In the genomic region with DNA sequence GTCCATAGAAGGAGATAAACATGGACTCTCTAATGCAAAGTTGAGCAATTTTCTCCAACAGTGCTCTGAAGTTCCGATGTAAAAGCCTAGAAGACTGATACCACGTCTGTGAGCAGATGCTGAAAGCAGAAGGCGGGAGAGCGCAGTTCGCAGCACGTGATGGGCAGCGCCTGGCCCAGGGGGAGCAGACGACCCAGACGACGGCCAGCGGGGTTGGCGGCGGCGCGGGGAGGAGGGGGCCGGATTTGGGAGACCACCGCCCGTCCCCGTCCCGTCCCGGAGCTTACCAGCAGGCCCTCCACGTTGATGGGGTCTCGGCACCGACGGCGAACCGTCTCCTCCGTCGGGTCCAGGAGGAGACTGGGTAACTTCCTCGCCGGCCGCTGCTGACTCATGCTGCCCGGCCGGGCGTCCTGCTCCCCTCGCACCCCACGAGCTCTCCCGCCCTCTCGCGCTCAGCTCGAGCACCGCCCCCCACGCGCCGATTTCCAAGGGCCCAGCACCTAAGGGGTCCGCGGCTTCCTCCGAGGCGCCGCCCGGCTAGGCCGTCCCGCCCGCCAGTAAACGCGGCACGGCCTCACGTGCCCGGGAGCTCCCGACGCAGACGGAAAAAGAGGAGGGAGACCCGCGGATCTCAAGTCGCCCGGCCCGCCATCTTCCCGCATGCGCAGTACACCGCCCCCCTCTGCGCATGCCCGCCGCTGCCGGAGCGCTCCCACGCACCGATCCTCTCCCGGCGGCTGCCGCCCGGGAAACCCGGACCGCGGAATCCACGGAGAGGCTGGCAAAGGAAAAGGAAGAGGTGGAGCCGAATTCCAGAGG, we compare ENCODE assay signal across 1 cellular context.
A peak's percentile ranks its signal among the peaks of the same experiment; 100 is the strongest.
TF ChIP-seq lines count a peak whose summit lies in the region.

A gene with protein sequence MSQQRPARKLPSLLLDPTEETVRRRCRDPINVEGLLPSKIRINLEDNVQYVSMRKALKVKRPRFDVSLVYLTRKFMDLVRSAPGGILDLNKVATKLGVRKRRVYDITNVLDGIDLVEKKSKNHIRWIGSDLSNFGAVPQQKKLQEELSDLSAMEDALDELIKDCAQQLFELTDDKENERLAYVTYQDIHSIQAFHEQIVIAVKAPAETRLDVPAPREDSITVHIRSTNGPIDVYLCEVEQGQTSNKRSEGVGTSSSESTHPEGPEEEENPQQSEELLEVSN (minus strand): TSS at position 677 of the 822 bp plus-strand sequence. CDS start 282 bp downstream, at position 395.

TF ChIP-seq in K562, 482 proteins besides CTCF, POLR2A, EP300 and RAD21 (continued from another document and continues in another):
- TF ChIP-seq, protein P1, sequence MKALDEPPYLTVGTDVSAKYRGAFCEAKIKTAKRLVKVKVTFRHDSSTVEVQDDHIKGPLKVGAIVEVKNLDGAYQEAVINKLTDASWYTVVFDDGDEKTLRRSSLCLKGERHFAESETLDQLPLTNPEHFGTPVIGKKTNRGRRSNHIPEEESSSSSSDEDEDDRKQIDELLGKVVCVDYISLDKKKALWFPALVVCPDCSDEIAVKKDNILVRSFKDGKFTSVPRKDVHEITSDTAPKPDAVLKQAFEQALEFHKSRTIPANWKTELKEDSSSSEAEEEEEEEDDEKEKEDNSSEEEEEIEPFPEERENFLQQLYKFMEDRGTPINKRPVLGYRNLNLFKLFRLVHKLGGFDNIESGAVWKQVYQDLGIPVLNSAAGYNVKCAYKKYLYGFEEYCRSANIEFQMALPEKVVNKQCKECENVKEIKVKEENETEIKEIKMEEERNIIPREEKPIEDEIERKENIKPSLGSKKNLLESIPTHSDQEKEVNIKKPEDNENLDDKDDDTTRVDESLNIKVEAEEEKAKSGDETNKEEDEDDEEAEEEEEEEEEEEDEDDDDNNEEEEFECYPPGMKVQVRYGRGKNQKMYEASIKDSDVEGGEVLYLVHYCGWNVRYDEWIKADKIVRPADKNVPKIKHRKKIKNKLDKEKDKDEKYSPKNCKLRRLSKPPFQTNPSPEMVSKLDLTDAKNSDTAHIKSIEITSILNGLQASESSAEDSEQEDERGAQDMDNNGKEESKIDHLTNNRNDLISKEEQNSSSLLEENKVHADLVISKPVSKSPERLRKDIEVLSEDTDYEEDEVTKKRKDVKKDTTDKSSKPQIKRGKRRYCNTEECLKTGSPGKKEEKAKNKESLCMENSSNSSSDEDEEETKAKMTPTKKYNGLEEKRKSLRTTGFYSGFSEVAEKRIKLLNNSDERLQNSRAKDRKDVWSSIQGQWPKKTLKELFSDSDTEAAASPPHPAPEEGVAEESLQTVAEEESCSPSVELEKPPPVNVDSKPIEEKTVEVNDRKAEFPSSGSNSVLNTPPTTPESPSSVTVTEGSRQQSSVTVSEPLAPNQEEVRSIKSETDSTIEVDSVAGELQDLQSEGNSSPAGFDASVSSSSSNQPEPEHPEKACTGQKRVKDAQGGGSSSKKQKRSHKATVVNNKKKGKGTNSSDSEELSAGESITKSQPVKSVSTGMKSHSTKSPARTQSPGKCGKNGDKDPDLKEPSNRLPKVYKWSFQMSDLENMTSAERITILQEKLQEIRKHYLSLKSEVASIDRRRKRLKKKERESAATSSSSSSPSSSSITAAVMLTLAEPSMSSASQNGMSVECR (CRISPR knock-in tag; IDR thresholded peaks at IDR 0.05), result peak; percentile 97
- TF ChIP-seq MTA1 (IDR thresholded peaks at IDR 0.05; ENCODE audit: borderline replicate concordance) (no peak; the same call in 1 of the 2 replicates), PHF8 (IDR thresholded peaks at IDR 0.05; ENCODE audit: borderline replicate concordance, low read length) (peak; percentile 67; the same call in 1 of the 2 replicates), ZNF384 (IDR thresholded peaks at IDR 0.05; ENCODE audit: low read depth, low read length) (peak; percentile 54), SUPT5H (IDR thresholded peaks at IDR 0.05) (peak; percentile 63; the same call in 1 of the 2 replicates), FUS (optimal IDR thresholded peaks at IDR 0.05; ENCODE audit: low read depth, low read length) (no peak), ZNF695 (CRISPR knock-in tag; IDR thresholded peaks at IDR 0.05) (no peak), ZNF23 (CRISPR knock-in tag; IDR thresholded peaks at IDR 0.05) (0 out of 2 replicates have a peak, but pooled peaks have one; percentile 38), STAT5B (CRISPR knock-in tag; IDR thresholded peaks at IDR 0.05) (no peak), BCL6 (CRISPR knock-in tag; IDR thresholded peaks at IDR 0.05) (no peak), PRPF4 (IDR thresholded peaks at IDR 0.05; ENCODE audit: insufficient read depth, low read depth, low read length, poor library complexity, severe bottlenecking) (no peak), ZNF316 (IDR thresholded peaks at IDR 0.05) (peak; percentile 90)
- TF ChIP-seq, protein P2, sequence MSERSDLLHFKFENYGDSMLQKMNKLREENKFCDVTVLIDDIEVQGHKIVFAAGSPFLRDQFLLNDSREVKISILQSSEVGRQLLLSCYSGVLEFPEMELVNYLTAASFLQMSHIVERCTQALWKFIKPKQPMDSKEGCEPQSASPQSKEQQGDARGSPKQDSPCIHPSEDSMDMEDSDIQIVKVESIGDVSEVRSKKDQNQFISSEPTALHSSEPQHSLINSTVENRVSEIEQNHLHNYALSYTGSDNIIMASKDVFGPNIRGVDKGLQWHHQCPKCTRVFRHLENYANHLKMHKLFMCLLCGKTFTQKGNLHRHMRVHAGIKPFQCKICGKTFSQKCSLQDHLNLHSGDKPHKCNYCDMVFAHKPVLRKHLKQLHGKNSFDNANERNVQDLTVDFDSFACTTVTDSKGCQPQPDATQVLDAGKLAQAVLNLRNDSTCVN (CRISPR knock-in tag; IDR thresholded peaks at IDR 0.05), result no peak
- TF ChIP-seq, protein P3, sequence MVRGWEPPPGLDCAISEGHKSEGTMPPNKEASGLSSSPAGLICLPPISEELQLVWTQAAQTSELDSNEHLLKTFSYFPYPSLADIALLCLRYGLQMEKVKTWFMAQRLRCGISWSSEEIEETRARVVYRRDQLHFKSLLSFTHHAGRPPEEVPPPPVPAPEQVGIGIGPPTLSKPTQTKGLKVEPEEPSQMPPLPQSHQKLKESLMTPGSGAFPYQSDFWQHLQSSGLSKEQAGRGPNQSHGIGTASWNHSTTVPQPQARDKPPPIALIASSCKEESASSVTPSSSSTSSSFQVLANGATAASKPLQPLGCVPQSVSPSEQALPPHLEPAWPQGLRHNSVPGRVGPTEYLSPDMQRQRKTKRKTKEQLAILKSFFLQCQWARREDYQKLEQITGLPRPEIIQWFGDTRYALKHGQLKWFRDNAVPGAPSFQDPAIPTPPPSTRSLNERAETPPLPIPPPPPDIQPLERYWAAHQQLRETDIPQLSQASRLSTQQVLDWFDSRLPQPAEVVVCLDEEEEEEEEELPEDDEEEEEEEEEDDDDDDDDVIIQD (CRISPR knock-in tag; IDR thresholded peaks at IDR 0.05), result no peak
- TF ChIP-seq, protein P4, sequence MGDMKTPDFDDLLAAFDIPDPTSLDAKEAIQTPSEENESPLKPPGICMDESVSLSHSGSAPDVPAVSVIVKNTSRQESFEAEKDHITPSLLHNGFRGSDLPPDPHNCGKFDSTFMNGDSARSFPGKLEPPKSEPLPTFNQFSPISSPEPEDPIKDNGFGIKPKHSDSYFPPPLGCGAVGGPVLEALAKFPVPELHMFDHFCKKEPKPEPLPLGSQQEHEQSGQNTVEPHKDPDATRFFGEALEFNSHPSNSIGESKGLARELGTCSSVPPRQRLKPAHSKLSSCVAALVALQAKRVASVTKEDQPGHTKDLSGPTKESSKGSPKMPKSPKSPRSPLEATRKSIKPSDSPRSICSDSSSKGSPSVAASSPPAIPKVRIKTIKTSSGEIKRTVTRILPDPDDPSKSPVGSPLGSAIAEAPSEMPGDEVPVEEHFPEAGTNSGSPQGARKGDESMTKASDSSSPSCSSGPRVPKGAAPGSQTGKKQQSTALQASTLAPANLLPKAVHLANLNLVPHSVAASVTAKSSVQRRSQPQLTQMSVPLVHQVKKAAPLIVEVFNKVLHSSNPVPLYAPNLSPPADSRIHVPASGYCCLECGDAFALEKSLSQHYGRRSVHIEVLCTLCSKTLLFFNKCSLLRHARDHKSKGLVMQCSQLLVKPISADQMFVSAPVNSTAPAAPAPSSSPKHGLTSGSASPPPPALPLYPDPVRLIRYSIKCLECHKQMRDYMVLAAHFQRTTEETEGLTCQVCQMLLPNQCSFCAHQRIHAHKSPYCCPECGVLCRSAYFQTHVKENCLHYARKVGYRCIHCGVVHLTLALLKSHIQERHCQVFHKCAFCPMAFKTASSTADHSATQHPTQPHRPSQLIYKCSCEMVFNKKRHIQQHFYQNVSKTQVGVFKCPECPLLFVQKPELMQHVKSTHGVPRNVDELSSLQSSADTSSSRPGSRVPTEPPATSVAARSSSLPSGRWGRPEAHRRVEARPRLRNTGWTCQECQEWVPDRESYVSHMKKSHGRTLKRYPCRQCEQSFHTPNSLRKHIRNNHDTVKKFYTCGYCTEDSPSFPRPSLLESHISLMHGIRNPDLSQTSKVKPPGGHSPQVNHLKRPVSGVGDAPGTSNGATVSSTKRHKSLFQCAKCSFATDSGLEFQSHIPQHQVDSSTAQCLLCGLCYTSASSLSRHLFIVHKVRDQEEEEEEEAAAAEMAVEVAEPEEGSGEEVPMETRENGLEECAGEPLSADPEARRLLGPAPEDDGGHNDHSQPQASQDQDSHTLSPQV (IDR thresholded peaks at IDR 0.05), result peak; percentile 97
- TF ChIP-seq, protein P5, sequence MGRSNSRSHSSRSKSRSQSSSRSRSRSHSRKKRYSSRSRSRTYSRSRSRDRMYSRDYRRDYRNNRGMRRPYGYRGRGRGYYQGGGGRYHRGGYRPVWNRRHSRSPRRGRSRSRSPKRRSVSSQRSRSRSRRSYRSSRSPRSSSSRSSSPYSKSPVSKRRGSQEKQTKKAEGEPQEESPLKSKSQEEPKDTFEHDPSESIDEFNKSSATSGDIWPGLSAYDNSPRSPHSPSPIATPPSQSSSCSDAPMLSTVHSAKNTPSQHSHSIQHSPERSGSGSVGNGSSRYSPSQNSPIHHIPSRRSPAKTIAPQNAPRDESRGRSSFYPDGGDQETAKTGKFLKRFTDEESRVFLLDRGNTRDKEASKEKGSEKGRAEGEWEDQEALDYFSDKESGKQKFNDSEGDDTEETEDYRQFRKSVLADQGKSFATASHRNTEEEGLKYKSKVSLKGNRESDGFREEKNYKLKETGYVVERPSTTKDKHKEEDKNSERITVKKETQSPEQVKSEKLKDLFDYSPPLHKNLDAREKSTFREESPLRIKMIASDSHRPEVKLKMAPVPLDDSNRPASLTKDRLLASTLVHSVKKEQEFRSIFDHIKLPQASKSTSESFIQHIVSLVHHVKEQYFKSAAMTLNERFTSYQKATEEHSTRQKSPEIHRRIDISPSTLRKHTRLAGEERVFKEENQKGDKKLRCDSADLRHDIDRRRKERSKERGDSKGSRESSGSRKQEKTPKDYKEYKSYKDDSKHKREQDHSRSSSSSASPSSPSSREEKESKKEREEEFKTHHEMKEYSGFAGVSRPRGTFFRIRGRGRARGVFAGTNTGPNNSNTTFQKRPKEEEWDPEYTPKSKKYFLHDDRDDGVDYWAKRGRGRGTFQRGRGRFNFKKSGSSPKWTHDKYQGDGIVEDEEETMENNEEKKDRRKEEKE (IDR thresholded peaks at IDR 0.05; ENCODE audit: borderline replicate concordance in 1 of 2, control insufficient read depth in 1 of 2, low read depth in 2 of 2, low read length in 1 of 2), result peak in 1 of 2 experiments; percentile 73; a peak in 1 of 4 replicates
- TF ChIP-seq, protein P6, sequence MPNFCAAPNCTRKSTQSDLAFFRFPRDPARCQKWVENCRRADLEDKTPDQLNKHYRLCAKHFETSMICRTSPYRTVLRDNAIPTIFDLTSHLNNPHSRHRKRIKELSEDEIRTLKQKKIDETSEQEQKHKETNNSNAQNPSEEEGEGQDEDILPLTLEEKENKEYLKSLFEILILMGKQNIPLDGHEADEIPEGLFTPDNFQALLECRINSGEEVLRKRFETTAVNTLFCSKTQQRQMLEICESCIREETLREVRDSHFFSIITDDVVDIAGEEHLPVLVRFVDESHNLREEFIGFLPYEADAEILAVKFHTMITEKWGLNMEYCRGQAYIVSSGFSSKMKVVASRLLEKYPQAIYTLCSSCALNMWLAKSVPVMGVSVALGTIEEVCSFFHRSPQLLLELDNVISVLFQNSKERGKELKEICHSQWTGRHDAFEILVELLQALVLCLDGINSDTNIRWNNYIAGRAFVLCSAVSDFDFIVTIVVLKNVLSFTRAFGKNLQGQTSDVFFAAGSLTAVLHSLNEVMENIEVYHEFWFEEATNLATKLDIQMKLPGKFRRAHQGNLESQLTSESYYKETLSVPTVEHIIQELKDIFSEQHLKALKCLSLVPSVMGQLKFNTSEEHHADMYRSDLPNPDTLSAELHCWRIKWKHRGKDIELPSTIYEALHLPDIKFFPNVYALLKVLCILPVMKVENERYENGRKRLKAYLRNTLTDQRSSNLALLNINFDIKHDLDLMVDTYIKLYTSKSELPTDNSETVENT (CRISPR knock-in tag; IDR thresholded peaks at IDR 0.05), result peak; percentile 38; the same call in 1 of the 2 replicates
